ENCODE assay signal across 11 cellular contexts in genomic region chr1:27630859-27631491, GRCh38. TPM values are rescaled to one million over a fixed set of nuclear protein-coding genes. Genes with fewer than 3 reads are reported as not detected.
DNase-seq lines count a peak whose midpoint lies in the region; ATAC-seq and TF ChIP-seq lines count a peak whose summit lies in the region.
"Had no signal": no experiment of that assay in that cellular context is flagged by ENCODE, and none has a peak within 500 bp of the region (broad histone marks: within the 10 kb centered on the region; RNA-seq: fewer than 3 reads in every experiment).

No MANE protein-coding gene starts in this region.

- no peak overlapping the region for H2AFZ ChIP-seq in DND-41 (ENCODE audit: low read depth, low read length)
- H2AFZ ChIP-seq in neuronal stem cell (ENCODE audit: low read length), result peak overlapping the region; percentile 51

- no peak overlapping the region for H3K18ac ChIP-seq in neuronal stem cell (ENCODE audit: low read length)

- H3K4me1 ChIP-seq in DND-41 (ENCODE audit: insufficient read depth, low read length), result peaks cover 99% of the 10 kb centered on the region
- peaks cover 1 to 25% of the 10 kb centered on the region in 2 donors for H3K4me1 ChIP-seq in neuronal stem cell (ENCODE audit: control insufficient read depth in 2 of 2, insufficient read depth in 1 of 2, low read depth in 1 of 2, low read length in 2 of 2)

- no CpG with 5 or more reads among the region's 5 CpGs for WGBS in neuronal stem cell (ENCODE audit: extremely low coverage in 2 of 2, insufficient read length in 2 of 2, insufficient replicate concordance in 1 of 2), 2 donors

- no peak overlapping the region for H2BK120ac ChIP-seq in neuronal stem cell (ENCODE audit: low read depth, low read length)

- peak overlapping the region in 1 of 2 experiments; percentile 46; a peak in 1 of 4 replicates for H3K4me3 ChIP-seq in DND-41 (ENCODE audit: low read depth in 1 of 2, low read length in 2 of 2)
- no peak overlapping the region for H3K4me3 ChIP-seq in neuronal stem cell (ENCODE audit: low read length in 2 of 2)

- peak overlapping the region; percentile 6 for H2AK5ac ChIP-seq in neuronal stem cell (ENCODE audit: low read depth, low read length)

- no peak for TF ChIP-seq CTCF in DND-41 (IDR thresholded peaks at IDR 0.05; ENCODE audit: borderline replicate concordance, extremely low read depth, low read length, poor library complexity, severe bottlenecking)

- no peaks in the 10 kb centered on the region for H3K27me3 ChIP-seq in DND-41 (ENCODE audit: insufficient read depth, low read length, poor library complexity)
- peaks cover 0 to 36% (median 15%) of the 10 kb centered on the region in 3 experiments for H3K27me3 ChIP-seq in neuronal stem cell (ENCODE audit: control insufficient read depth in 3 of 3, insufficient read depth in 3 of 3, low read depth in 1 of 3, low read length in 3 of 3)

- no peak overlapping the region for H2BK12ac ChIP-seq in neuronal stem cell (ENCODE audit: low read length)

- no peak overlapping the region for H3K14ac ChIP-seq in neuronal stem cell (ENCODE audit: low read length)

- H3K27ac ChIP-seq in DND-41 (ENCODE audit: low read length) (peak overlapping the region; percentile 91), caudate nucleus (ENCODE audit: low read depth, low read length) (peak overlapping the region; percentile 67), neuronal stem cell (replicated peaks; ENCODE audit: low read length) (no peak overlapping the region)

- H3K23ac ChIP-seq in neuronal stem cell (ENCODE audit: low read depth, low read length, poor library complexity), result no peak overlapping the region

- H2BK5ac ChIP-seq in neuronal stem cell (ENCODE audit: low read length), result no peak overlapping the region

- H3K9me3 ChIP-seq in DND-41 (ENCODE audit: insufficient read depth, low read length, severe bottlenecking) (no peaks in the 10 kb centered on the region), neuronal stem cell (replicated peaks in 1 of 2; ENCODE audit: control insufficient read depth in 2 of 2, insufficient read depth in 1 of 2, low read depth in 1 of 2, low read length in 2 of 2) (no peaks in the 10 kb centered on the region)

- no peaks in the 10 kb centered on the region for H3K79me1 ChIP-seq in neuronal stem cell (ENCODE audit: low read depth, low read length)

- ATAC-seq in DND-41 (ENCODE audit: insufficient read depth, low read depth), result no peak
- ATAC-seq in HG02759 (IDR thresholded peaks at IDR 0.05; ENCODE audit: unreplicated experiment), result peak; percentile 31

- H3K36me3 ChIP-seq in DND-41 (ENCODE audit: insufficient read depth, low read length) (no peaks in the 10 kb centered on the region), neuronal stem cell (replicated peaks in 1 of 2; ENCODE audit: control insufficient read depth in 2 of 2, insufficient read depth in 2 of 2, low read length in 2 of 2) (no peaks in the 10 kb centered on the region)

- peaks cover 7% of the 10 kb centered on the region; the same call in 1 of the 2 replicates for H3K79me2 ChIP-seq in DND-41 (ENCODE audit: insufficient read depth, low read length)

- H3K4ac ChIP-seq in neuronal stem cell (ENCODE audit: low read length), result no peak overlapping the region

- no peak overlapping the region for H4K91ac ChIP-seq in neuronal stem cell (ENCODE audit: low read depth, low read length, poor library complexity)

- H3K4me2 ChIP-seq in DND-41 (ENCODE audit: insufficient read depth, low read length) (peak overlapping the region; percentile 57), neuronal stem cell (ENCODE audit: insufficient read depth, low read length, poor library complexity, severe bottlenecking) (no peak overlapping the region)

- peak; percentile 69 for DNase-seq in DND-41
- no peak for DNase-seq in caudate nucleus (lab: John Stamatoyannopoulos, UW)
- no peak for DNase-seq in neuronal stem cell (ENCODE audit: low spot score)
- DNase-seq in NCI-H510A (lab: John Stamatoyannopoulos, UW), result no peak
- DNase-seq in stimulated activated CD4-positive, alpha-beta T cell treated with anti-CD3 and anti-CD28 coated beads, Interleukin-12 subunit alpha, Interleukin-12 subunit beta, amount 100 ng/mL, for 4 hours, result no peak
- no peak for DNase-seq in LoVo (ENCODE audit: low spot score)
- no peak for DNase-seq in SHP77 treated with DMSO at 0.1 percent for 48 hours (lab: John Stamatoyannopoulos, UW)
- DNase-seq: activated T-cell treated with anti-CD3 and anti-CD28 coated beads for 4 hours, DMS79, NCI-H748 treated with DMSO at 0.1 percent for 48 hours had no signal

- H4K20me1 ChIP-seq in DND-41 (ENCODE audit: insufficient read depth, low read length), result no peaks in the 10 kb centered on the region

- H2BK15ac ChIP-seq in neuronal stem cell (ENCODE audit: low read length), result no peak overlapping the region

- peak overlapping the region; percentile 53 for H3K9ac ChIP-seq in DND-41 (ENCODE audit: low read depth, low read length)
- no peak overlapping the region for H3K9ac ChIP-seq in neuronal stem cell (ENCODE audit: low read depth, low read length, poor library complexity)

- no peak overlapping the region for H4K8ac ChIP-seq in neuronal stem cell (ENCODE audit: low read depth, low read length)

RNA-seq across cellular contexts. Expression of gene FGR, which starts 4.0 kb away (rescaled TPM):
- 0.03 TPM for polyA plus RNA-seq in neuronal stem cell (2013, experiment 1 of 2)
- polyA plus RNA-seq in neuronal stem cell (2013, experiment 2 of 2), result 0.01 TPM

RNA-seq across cellular contexts. Expression of gene AHDC1, which starts 27.0 kb away (rescaled TPM):
- polyA plus RNA-seq in neuronal stem cell (2013, experiment 1 of 2), result 22.9 TPM
- 22.9 TPM for polyA plus RNA-seq in neuronal stem cell (2013, experiment 2 of 2)

RNA-seq across cellular contexts. Expression of gene IFI6, which starts 41.0 kb away (rescaled TPM):
- polyA plus RNA-seq in neuronal stem cell (2013, experiment 1 of 2), result 19.2 TPM
- 19.4 TPM for polyA plus RNA-seq in neuronal stem cell (2013, experiment 2 of 2)
